Comparison of ENCODE assay signal across 1 cellular context in the genomic region with DNA sequence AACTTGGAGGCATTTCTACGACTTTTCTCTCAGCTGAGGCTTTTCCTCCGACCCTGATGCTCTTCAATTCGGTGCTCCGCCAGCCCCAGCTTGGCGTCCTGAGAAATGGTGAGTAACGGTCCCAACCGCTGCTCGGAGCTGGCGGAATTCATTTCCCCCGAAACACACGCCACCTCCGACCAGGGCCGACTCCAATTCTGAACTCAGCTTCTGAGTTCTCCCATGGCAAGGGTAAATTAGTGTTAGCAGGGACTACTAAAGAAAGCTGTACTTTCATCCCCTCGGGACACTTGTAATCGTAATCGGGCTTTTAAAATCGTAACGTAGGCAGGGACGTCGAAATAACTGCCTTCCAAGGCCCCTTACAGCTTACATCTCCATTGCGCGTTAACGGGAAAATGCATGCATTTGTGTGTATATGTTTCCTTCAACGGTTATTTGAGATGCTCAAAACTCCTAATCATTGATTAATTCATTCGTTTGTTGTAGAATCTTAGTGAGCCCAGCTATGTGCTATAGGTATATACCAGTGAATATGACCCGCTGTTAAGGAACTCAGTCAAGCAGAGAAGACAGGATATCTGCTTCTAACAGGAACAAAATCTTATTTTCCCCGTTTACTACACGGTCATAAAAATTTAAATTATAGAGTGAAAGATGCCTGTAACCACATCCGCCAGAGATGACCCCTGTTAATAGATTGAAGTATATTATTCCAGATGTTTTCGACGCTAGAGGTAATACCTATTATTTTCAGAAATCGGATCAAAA.
TF ChIP-seq lines count a peak whose summit lies in the region.

No MANE protein-coding gene starts in this region.

TF ChIP-seq in HEK293, 187 proteins besides CTCF, POLR2A, EP300 and RAD21 (continued from another document):
- TF ChIP-seq ZNF18 (tag by site-specific recombination; IDR thresholded peaks at IDR 0.05) (no peak), REPIN1 (tag by site-specific recombination; IDR thresholded peaks at IDR 0.05; ENCODE audit: low read depth) (no peak), ZNF558 (tag by site-specific recombination; IDR thresholded peaks at IDR 0.05) (no peak), ZNF624 (tag by site-specific recombination; IDR thresholded peaks at IDR 0.05) (no peak), ZNF394 (tag by site-specific recombination; IDR thresholded peaks at IDR 0.05; ENCODE audit: borderline replicate concordance) (no peak), ZNF140 (tag by site-specific recombination; IDR thresholded peaks at IDR 0.05) (no peak), ZNF677 (tag by site-specific recombination; IDR thresholded peaks at IDR 0.05) (no peak), ZNF560 (tag by site-specific recombination; IDR thresholded peaks at IDR 0.05; ENCODE audit: borderline replicate concordance) (no peak), ZNF16 (tag by site-specific recombination; IDR thresholded peaks at IDR 0.05; ENCODE audit: low read depth) (no peak), ZNF580 (tag by site-specific recombination; IDR thresholded peaks at IDR 0.05) (no peak), SP3 (tag by site-specific recombination; IDR thresholded peaks at IDR 0.05) (0 out of 2 replicates have a peak, but pooled peaks have one; percentile 3)
- TF ChIP-seq, protein P1, sequence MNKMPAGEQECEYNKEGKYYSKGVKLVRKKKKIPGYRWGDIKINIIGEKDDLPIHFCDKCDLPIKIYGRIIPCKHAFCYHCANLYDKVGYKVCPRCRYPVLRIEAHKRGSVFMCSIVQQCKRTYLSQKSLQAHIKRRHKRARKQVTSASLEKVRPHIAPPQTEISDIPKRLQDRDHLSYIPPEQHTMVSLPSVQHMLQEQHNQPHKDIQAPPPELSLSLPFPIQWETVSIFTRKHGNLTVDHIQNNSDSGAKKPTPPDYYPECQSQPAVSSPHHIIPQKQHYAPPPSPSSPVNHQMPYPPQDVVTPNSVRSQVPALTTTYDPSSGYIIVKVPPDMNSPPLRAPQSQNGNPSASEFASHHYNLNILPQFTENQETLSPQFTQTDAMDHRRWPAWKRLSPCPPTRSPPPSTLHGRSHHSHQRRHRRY (tag by site-specific recombination; IDR thresholded peaks at IDR 0.05), result no peak
